Comparison of ENCODE assay signal across 7 cellular contexts in the genomic region with DNA sequence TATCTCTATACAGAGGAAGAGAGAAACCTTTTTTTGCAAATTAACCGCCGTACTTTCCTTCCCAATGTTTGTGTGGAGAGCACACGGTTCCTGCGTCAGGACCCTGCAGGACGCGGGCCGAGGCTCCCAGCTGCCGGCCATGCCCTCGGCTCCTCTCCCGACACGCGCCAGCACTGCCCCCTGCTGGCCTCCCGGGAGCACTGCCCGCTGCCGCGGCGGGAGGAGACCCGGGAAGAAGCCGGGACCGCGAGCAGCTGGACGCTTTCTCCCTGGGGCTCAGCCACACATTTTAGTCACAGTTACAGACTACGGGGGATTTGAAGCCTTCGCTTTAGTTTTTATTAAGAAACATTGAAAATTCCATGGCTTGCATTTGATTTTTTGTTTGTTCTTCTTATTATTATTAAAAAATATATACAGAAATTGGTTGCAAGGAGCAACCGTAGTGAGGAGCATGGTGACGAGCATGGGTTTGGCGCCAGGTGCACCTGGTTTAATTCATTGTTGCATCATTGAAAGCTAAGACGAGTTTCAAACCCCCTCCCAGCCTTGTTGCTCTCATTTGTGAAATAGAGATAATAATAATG.
DNase-seq lines count a peak whose midpoint lies in the region; ATAC-seq and TF ChIP-seq lines count a peak whose summit lies in the region.

No MANE protein-coding gene starts in this region.

- H3K4me3 ChIP-seq in mammary epithelial cell (replicated peaks in 1 of 3; ENCODE audit: insufficient read depth in 1 of 3, low read depth in 2 of 3, low read length in 3 of 3) = no peak overlapping the region

- CTCF ChIA-PET in mammary epithelial cell (lab: Charles Lee; ENCODE audit: low non-redundant PET) = no interaction called here

- H3K9ac ChIP-seq in mammary epithelial cell (ENCODE audit: insufficient read depth, low read length) = no peak overlapping the region

- H3K27me3 ChIP-seq in mammary epithelial cell (ENCODE audit: insufficient read depth, low read length) = no peaks in the 10 kb centered on the region

- TF ChIP-seq CTCF in GM13977 (IDR thresholded peaks at IDR 0.05; ENCODE audit: extremely low read depth, insufficient read depth, missing control alignments) (peak; percentile 95), mammary epithelial cell (conservative IDR thresholded peaks at IDR 0.05 in 1 of 2, IDR thresholded peaks at IDR 0.05 in 1 of 2; ENCODE audit: extremely low read depth in 1 of 2, insufficient read depth in 1 of 2, low read depth in 1 of 2, low read length in 2 of 2) (peak; percentile 9 to 61)

- dilution Hi-C loops in mammary epithelial cell (cut with HindIII; ENCODE audit: low sequenced_read_pairs) = no loop called here

- BruUV-seq in mammary epithelial cell (replicated peaks; lab: Mats Ljungman, UMichigan) = no TSS peak

- peak; percentile 82 for ATAC-seq in HG02642 (IDR thresholded peaks at IDR 0.05; ENCODE audit: poor library complexity, unreplicated experiment)

- intact Hi-C loops in mammary epithelial cell (cut with micrococcal nuclease) = no loop called here

- H3K4me1 ChIP-seq in mammary epithelial cell (ENCODE audit: insufficient read depth, low read length) = no peaks in the 10 kb centered on the region

- WGBS in mammary epithelial cell (ENCODE audit: low coverage, missing lambda C conversion rate) = 13% methylated on average over 25 of the region's 28 CpGs

- in situ Hi-C loops in GM13977 (cut with MboI; ENCODE audit: low pct_unique_long_range_greater_than_20kb, low sequenced_read_pairs, unreplicated experiment) = no loop called here
- in situ Hi-C loops in mammary epithelial cell (cut with MboI; ENCODE audit: low sequenced_read_pairs in 2 of 2) = no loop called here

- H3K4me2 ChIP-seq in mammary epithelial cell (ENCODE audit: insufficient read depth, low read depth, low read length) = no peak overlapping the region

- H3K79me2 ChIP-seq in mammary epithelial cell (ENCODE audit: insufficient read depth, low read length) = no peaks in the 10 kb centered on the region

- no peaks in the 10 kb centered on the region for H3K36me3 ChIP-seq in mammary epithelial cell (ENCODE audit: insufficient read depth, low read length)

- peaks cover 22% of the 10 kb centered on the region for H3K9me3 ChIP-seq in mammary epithelial cell (replicated peaks; ENCODE audit: insufficient read depth, low read length)

- no peak overlapping the region for H3K27ac ChIP-seq in mammary epithelial cell (ENCODE audit: insufficient read depth, low read depth, low read length)

- H4K20me1 ChIP-seq in mammary epithelial cell (ENCODE audit: insufficient read depth, low read length) = no peaks in the 10 kb centered on the region

- H2AFZ ChIP-seq in mammary epithelial cell (ENCODE audit: low read depth, low read length) = no peak overlapping the region

- DNase-seq in GM13977 (ENCODE audit: low spot score) (peak; percentile 83), NCI-H1417 (lab: John Stamatoyannopoulos, UW) (peak; percentile 77 to 92 (median 86)), T-helper 9 cell (peak; percentile 45), mammary epithelial cell (no peak), kidney glomerular epithelial cell (lab: John Stamatoyannopoulos, UW) (peak; percentile 51)
- peak; percentile 68 to 76 for DNase-seq in stimulated activated CD4-positive, alpha-beta T cell treated with anti-CD3 and anti-CD28 coated beads, Interleukin-2, amount 100 ng/mL, for 24 hours
